ENCODE assay signal across 1 cellular context in the genomic region with DNA sequence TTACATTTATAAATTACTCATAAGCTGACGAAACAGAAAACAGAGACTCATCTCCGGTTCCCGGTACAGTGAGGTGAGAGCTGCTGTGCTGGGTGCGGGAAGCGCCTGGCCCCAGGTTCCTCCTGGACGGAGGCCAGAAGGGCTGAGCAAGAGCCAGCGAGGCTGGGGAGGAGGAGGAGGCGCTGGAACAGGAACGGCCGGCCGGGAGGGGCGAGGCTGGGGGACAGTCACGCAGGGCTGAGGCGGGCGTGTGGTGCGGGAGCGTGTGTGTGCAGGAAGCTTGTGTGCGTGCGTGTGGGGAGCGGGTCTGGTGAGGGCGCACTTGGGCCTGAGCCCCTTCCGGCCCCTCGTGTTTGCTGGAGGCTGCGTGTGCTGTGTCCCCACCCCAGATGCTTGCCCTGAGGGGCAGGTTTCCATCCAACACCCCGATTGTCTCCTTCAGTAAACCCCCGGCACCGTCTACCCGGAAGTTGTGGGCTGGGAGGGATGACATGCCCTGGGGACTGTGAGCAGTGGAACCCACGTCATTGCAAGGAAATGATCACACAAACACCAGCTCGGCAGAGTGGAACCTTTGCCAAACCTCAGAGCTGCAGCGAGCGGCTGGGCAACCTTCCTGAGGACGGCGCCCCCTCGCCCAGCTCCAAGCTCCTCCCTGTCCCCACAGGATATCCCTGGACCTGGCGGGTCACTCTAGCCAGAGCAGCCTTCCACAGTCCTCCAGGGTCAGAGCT.
TF ChIP-seq lines count a peak whose summit lies in the region.

No MANE protein-coding gene starts in this region.

TF ChIP-seq in HEK293, 187 proteins besides CTCF, POLR2A, EP300 and RAD21 (continued from another document and continues in another):
- TF ChIP-seq, protein P1, sequence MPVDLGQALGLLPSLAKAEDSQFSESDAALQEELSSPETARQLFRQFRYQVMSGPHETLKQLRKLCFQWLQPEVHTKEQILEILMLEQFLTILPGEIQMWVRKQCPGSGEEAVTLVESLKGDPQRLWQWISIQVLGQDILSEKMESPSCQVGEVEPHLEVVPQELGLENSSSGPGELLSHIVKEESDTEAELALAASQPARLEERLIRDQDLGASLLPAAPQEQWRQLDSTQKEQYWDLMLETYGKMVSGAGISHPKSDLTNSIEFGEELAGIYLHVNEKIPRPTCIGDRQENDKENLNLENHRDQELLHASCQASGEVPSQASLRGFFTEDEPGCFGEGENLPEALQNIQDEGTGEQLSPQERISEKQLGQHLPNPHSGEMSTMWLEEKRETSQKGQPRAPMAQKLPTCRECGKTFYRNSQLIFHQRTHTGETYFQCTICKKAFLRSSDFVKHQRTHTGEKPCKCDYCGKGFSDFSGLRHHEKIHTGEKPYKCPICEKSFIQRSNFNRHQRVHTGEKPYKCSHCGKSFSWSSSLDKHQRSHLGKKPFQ (tag by site-specific recombination; IDR thresholded peaks at IDR 0.05), result no peak
- TF ChIP-seq ZNF248 (tag by site-specific recombination; IDR thresholded peaks at IDR 0.05) (no peak), ZNF404 (tag by site-specific recombination; IDR thresholded peaks at IDR 0.05) (no peak), ZSCAN30 (tag by site-specific recombination; IDR thresholded peaks at IDR 0.05) (peak; percentile 51; the same call in 1 of the 2 replicates), ZFP37 (tag by site-specific recombination; IDR thresholded peaks at IDR 0.05) (no peak), ZNF416 (tag by site-specific recombination; IDR thresholded peaks at IDR 0.05) (no peak), SCRT2 (tag by site-specific recombination; IDR thresholded peaks at IDR 0.05) (0 out of 2 replicates have a peak, but pooled peaks have one; percentile 14), ZNF324 (tag by site-specific recombination; IDR thresholded peaks at IDR 0.05) (0 out of 2 replicates have a peak, but pooled peaks have one; percentile 67), ZBTB20 (tag by site-specific recombination; IDR thresholded peaks at IDR 0.05) (peak; percentile 71; the same call in 1 of the 2 replicates), ZNF24 (tag by site-specific recombination; IDR thresholded peaks at IDR 0.05) (0 out of 2 replicates have a peak, but pooled peaks have one; percentile 1), GLIS2 (tag by site-specific recombination; IDR thresholded peaks at IDR 0.05) (peak; percentile 88), ZNF426 (tag by site-specific recombination; IDR thresholded peaks at IDR 0.05) (no peak), ZNF837 (tag by site-specific recombination; IDR thresholded peaks at IDR 0.05) (0 out of 2 replicates have a peak, but pooled peaks have one; percentile 54), ZSCAN16 (tag by site-specific recombination; IDR thresholded peaks at IDR 0.05) (no peak), ZNF660 (tag by site-specific recombination; IDR thresholded peaks at IDR 0.05) (0 out of 2 replicates have a peak, but pooled peaks have one; percentile 19), ZBTB48 (tag by site-specific recombination; IDR thresholded peaks at IDR 0.05) (peak; percentile 89), ZNF600 (tag by site-specific recombination; IDR thresholded peaks at IDR 0.05) (peak; percentile 94), ZBTB7A (tag by site-specific recombination; IDR thresholded peaks at IDR 0.05; ENCODE audit: low read depth) (peak; percentile 87), ZNF560 (tag by site-specific recombination; IDR thresholded peaks at IDR 0.05; ENCODE audit: borderline replicate concordance) (no peak), ZNF341 (tag by site-specific recombination; IDR thresholded peaks at IDR 0.05; ENCODE audit: low read depth) (peak; percentile 95), ZNF2 (tag by site-specific recombination; IDR thresholded peaks at IDR 0.05) (0 out of 2 replicates have a peak, but pooled peaks have one; percentile 49), KLF9 (tag by site-specific recombination; IDR thresholded peaks at IDR 0.05; ENCODE audit: low read depth) (0 out of 2 replicates have a peak, but pooled peaks have one; percentile 40), ZNF843 (tag by site-specific recombination; IDR thresholded peaks at IDR 0.05) (peak; percentile 46; the same call in 1 of the 2 replicates), EGR2 (tag by site-specific recombination; IDR thresholded peaks at IDR 0.05; ENCODE audit: low read depth) (peak; percentile 63; the same call in 1 of the 2 replicates), BCL11B (tag by site-specific recombination; IDR thresholded peaks at IDR 0.05; ENCODE audit: low read depth) (0 out of 2 replicates have a peak, but pooled peaks have one; percentile 35), KLF8 (tag by site-specific recombination; IDR thresholded peaks at IDR 0.05) (peak; percentile 50; the same call in 1 of the 2 replicates), ZNF335 (tag by site-specific recombination; conservative IDR thresholded peaks at IDR 0.05) (peak; percentile 61), ZNF510 (tag by site-specific recombination; IDR thresholded peaks at IDR 0.05; ENCODE audit: insufficient replicate concordance) (no peak), MYNN (tag by site-specific recombination; IDR thresholded peaks at IDR 0.05; ENCODE audit: borderline replicate concordance) (peak; percentile 41; the same call in 1 of the 2 replicates), ZBTB8A (tag by site-specific recombination; IDR thresholded peaks at IDR 0.05) (peak; percentile 93), RBAK (tag by site-specific recombination; IDR thresholded peaks at IDR 0.05) (0 out of 2 replicates have a peak, but pooled peaks have one; percentile 14), SP2 (tag by site-specific recombination; IDR thresholded peaks at IDR 0.05) (peak; percentile 44; the same call in 1 of the 2 replicates)
- TF ChIP-seq, protein P2, sequence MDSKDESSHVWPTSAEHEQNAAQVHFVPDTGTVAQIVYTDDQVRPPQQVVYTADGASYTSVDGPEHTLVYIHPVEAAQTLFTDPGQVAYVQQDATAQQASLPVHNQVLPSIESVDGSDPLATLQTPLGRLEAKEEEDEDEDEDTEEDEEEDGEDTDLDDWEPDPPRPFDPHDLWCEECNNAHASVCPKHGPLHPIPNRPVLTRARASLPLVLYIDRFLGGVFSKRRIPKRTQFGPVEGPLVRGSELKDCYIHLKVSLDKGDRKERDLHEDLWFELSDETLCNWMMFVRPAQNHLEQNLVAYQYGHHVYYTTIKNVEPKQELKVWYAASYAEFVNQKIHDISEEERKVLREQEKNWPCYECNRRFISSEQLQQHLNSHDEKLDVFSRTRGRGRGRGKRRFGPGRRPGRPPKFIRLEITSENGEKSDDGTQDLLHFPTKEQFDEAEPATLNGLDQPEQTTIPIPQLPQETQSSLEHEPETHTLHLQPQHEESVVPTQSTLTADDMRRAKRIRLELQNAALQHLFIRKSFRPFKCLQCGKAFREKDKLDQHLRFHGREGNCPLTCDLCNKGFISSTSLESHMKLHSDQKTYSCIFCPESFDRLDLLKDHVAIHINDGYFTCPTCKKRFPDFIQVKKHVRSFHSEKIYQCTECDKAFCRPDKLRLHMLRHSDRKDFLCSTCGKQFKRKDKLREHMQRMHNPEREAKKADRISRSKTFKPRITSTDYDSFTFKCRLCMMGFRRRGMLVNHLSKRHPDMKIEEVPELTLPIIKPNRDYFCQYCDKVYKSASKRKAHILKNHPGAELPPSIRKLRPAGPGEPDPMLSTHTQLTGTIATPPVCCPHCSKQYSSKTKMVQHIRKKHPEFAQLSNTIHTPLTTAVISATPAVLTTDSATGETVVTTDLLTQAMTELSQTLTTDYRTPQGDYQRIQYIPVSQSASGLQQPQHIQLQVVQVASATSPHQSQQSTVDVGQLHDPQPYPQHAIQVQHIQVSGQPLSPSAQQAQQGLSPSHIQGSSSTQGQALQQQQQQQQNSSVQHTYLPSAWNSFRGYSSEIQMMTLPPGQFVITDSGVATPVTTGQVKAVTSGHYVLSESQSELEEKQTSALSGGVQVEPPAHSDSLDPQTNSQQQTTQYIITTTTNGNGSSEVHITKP (tag by site-specific recombination; IDR thresholded peaks at IDR 0.05), result peak; percentile 96
- TF ChIP-seq, protein P3, sequence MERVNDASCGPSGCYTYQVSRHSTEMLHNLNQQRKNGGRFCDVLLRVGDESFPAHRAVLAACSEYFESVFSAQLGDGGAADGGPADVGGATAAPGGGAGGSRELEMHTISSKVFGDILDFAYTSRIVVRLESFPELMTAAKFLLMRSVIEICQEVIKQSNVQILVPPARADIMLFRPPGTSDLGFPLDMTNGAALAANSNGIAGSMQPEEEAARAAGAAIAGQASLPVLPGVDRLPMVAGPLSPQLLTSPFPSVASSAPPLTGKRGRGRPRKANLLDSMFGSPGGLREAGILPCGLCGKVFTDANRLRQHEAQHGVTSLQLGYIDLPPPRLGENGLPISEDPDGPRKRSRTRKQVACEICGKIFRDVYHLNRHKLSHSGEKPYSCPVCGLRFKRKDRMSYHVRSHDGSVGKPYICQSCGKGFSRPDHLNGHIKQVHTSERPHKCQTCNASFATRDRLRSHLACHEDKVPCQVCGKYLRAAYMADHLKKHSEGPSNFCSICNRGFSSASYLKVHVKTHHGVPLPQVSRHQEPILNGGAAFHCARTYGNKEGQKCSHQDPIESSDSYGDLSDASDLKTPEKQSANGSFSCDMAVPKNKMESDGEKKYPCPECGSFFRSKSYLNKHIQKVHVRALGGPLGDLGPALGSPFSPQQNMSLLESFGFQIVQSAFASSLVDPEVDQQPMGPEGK (tag by site-specific recombination; IDR thresholded peaks at IDR 0.05), result peak; percentile 95
- TF ChIP-seq, protein P4, sequence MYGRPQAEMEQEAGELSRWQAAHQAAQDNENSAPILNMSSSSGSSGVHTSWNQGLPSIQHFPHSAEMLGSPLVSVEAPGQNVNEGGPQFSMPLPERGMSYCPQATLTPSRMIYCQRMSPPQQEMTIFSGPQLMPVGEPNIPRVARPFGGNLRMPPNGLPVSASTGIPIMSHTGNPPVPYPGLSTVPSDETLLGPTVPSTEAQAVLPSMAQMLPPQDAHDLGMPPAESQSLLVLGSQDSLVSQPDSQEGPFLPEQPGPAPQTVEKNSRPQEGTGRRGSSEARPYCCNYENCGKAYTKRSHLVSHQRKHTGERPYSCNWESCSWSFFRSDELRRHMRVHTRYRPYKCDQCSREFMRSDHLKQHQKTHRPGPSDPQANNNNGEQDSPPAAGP (tag by site-specific recombination; IDR thresholded peaks at IDR 0.05), result peak; percentile 73; the same call in 1 of the 2 replicates
- TF ChIP-seq, protein P5, sequence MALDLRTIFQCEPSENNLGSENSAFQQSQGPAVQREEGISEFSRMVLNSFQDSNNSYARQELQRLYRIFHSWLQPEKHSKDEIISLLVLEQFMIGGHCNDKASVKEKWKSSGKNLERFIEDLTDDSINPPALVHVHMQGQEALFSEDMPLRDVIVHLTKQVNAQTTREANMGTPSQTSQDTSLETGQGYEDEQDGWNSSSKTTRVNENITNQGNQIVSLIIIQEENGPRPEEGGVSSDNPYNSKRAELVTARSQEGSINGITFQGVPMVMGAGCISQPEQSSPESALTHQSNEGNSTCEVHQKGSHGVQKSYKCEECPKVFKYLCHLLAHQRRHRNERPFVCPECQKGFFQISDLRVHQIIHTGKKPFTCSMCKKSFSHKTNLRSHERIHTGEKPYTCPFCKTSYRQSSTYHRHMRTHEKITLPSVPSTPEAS (tag by site-specific recombination; IDR thresholded peaks at IDR 0.05), result peak; percentile 26; the same call in 1 of the 2 replicates
- TF ChIP-seq, protein P6, sequence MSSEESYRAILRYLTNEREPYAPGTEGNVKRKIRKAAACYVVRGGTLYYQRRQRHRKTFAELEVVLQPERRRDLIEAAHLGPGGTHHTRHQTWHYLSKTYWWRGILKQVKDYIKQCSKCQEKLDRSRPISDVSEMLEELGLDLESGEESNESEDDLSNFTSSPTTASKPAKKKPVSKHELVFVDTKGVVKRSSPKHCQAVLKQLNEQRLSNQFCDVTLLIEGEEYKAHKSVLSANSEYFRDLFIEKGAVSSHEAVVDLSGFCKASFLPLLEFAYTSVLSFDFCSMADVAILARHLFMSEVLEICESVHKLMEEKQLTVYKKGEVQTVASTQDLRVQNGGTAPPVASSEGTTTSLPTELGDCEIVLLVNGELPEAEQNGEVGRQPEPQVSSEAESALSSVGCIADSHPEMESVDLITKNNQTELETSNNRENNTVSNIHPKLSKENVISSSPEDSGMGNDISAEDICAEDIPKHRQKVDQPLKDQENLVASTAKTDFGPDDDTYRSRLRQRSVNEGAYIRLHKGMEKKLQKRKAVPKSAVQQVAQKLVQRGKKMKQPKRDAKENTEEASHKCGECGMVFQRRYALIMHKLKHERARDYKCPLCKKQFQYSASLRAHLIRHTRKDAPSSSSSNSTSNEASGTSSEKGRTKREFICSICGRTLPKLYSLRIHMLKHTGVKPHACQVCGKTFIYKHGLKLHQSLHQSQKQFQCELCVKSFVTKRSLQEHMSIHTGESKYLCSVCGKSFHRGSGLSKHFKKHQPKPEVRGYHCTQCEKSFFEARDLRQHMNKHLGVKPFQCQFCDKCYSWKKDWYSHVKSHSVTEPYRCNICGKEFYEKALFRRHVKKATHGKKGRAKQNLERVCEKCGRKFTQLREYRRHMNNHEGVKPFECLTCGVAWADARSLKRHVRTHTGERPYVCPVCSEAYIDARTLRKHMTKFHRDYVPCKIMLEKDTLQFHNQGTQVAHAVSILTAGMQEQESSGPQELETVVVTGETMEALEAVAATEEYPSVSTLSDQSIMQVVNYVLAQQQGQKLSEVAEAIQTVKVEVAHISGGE (tag by site-specific recombination; conservative IDR thresholded peaks at IDR 0.05; ENCODE audit: low read depth), result peak; percentile 92
- TF ChIP-seq, protein P7, sequence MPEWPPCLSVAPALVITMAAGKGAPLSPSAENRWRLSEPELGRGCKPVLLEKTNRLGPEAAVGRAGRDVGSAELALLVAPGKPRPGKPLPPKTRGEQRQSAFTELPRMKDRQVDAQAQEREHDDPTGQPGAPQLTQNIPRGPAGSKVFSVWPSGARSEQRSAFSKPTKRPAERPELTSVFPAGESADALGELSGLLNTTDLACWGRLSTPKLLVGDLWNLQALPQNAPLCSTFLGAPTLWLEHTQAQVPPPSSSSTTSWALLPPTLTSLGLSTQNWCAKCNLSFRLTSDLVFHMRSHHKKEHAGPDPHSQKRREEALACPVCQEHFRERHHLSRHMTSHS (tag by site-specific recombination; IDR thresholded peaks at IDR 0.05), result no peak
- TF ChIP-seq, protein P8, sequence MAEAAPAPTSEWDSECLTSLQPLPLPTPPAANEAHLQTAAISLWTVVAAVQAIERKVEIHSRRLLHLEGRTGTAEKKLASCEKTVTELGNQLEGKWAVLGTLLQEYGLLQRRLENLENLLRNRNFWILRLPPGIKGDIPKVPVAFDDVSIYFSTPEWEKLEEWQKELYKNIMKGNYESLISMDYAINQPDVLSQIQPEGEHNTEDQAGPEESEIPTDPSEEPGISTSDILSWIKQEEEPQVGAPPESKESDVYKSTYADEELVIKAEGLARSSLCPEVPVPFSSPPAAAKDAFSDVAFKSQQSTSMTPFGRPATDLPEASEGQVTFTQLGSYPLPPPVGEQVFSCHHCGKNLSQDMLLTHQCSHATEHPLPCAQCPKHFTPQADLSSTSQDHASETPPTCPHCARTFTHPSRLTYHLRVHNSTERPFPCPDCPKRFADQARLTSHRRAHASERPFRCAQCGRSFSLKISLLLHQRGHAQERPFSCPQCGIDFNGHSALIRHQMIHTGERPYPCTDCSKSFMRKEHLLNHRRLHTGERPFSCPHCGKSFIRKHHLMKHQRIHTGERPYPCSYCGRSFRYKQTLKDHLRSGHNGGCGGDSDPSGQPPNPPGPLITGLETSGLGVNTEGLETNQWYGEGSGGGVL (tag by site-specific recombination; IDR thresholded peaks at IDR 0.05), result peak; percentile 65
- TF ChIP-seq, protein P9, sequence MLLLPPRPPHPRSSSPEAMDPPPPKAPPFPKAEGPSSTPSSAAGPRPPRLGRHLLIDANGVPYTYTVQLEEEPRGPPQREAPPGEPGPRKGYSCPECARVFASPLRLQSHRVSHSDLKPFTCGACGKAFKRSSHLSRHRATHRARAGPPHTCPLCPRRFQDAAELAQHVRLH (tag by site-specific recombination; IDR thresholded peaks at IDR 0.05), result no peak
